Comparison of ENCODE assay signal across 1 cellular context in genomic region chr4:99949999-99950912, GRCh38.
TF ChIP-seq lines count a peak whose summit lies in the region.

TSS of gene H2AZ1 (minus strand) at chr4:99950275. CDS start at chr4:99950170, 105 bp downstream.

TF ChIP-seq in HCT116, 20 proteins besides CTCF, POLR2A, EP300 and RAD21 (continued from another document):
- no peak for TF ChIP-seq CEBPB (IDR thresholded peaks at IDR 0.05; ENCODE audit: low read depth)
